Comparison of ENCODE assay signal across 1 cellular context in the genomic region with DNA sequence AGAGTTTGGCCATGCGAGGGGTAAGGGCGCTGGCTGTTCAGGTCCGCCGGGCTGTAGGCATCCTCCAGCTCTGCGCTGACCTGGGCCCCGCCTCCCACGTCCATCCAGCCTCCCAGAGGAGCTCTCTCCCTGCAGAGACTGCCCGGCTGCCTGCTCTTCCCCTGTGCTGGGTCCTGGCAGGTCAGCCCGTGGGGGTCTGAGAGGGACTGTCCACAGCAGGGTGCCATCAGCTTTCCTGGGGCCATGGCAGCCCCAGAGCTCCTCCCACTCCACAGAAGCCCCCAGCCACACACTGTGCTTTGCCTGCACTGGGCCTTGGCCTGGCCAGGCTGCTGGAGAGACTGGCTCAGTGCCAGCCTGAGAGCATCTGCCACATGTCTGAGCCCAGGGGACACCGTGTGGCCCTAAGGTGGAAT.
TF ChIP-seq lines count a peak whose summit lies in the region.

No MANE protein-coding gene starts in this region.

TF ChIP-seq in SK-N-SH treated with all-trans-retinoic acid at 6 μM for 48 hours, 23 proteins besides CTCF, POLR2A, EP300 and RAD21 (continued from another document):
- TF ChIP-seq, protein P1, sequence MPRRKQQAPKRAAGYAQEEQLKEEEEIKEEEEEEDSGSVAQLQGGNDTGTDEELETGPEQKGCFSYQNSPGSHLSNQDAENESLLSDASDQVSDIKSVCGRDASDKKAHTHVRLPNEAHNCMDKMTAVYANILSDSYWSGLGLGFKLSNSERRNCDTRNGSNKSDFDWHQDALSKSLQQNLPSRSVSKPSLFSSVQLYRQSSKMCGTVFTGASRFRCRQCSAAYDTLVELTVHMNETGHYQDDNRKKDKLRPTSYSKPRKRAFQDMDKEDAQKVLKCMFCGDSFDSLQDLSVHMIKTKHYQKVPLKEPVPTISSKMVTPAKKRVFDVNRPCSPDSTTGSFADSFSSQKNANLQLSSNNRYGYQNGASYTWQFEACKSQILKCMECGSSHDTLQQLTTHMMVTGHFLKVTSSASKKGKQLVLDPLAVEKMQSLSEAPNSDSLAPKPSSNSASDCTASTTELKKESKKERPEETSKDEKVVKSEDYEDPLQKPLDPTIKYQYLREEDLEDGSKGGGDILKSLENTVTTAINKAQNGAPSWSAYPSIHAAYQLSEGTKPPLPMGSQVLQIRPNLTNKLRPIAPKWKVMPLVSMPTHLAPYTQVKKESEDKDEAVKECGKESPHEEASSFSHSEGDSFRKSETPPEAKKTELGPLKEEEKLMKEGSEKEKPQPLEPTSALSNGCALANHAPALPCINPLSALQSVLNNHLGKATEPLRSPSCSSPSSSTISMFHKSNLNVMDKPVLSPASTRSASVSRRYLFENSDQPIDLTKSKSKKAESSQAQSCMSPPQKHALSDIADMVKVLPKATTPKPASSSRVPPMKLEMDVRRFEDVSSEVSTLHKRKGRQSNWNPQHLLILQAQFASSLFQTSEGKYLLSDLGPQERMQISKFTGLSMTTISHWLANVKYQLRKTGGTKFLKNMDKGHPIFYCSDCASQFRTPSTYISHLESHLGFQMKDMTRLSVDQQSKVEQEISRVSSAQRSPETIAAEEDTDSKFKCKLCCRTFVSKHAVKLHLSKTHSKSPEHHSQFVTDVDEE (CRISPR knock-in tag; IDR thresholded peaks at IDR 0.05): no peak
- no peak for TF ChIP-seq PPARA (CRISPR knock-in tag; IDR thresholded peaks at IDR 0.05; ENCODE audit: borderline replicate concordance)
- no peak for TF ChIP-seq BACH2 (CRISPR knock-in tag; IDR thresholded peaks at IDR 0.05; ENCODE audit: borderline replicate concordance)
- no peak for TF ChIP-seq OSR1 (CRISPR knock-in tag; IDR thresholded peaks at IDR 0.05)
- TF ChIP-seq ESRRG (CRISPR knock-in tag; IDR thresholded peaks at IDR 0.05): no peak
- TF ChIP-seq ISL1 (CRISPR knock-in tag; IDR thresholded peaks at IDR 0.05): no peak
- TF ChIP-seq RARB (CRISPR knock-in tag; IDR thresholded peaks at IDR 0.05): no peak
